In the genomic region with DNA sequence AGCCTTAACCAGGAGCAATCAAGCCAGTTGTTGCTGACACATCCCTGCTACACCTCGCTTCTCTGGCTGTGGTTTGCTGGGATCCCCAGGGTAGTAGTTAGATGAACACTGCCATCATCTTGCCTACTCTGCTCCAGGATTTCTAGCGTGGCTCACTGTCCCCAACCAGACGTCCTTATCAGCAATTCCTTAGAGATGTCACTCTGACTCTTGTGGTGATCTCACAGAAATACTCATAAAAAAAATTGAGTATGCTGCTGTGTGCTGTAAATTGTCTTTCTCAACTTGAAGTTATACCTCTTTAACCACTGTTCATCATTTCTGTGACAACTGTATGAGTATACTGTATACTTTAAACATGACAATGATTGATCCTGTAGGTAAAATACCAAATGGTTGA, we compare ENCODE assay signal across 17 cellular contexts.
"Had no signal": no experiment of that assay in that cellular context is flagged by ENCODE, and none has a peak within 500 bp of the region (broad histone marks: within the 10 kb centered on the region; RNA-seq: fewer than 3 reads in every experiment).

No MANE protein-coding gene starts in this region.

- H3K36me3 ChIP-seq: neural progenitor cell, SJSA1 had no signal

- DNase-seq: activated CD4-positive, alpha-beta T cell treated with anti-CD3 and anti-CD28 coated beads, Interleukin-2, amount 10 ng/mL, durations not matched to agents 24 days and 14 days; activated gamma-delta T cell; activated naive CD8-positive, alpha-beta T cell treated with anti-CD3 and anti-CD28 coated beads, Interleukin-2, amount 50 U/mL, for 24 hours; caudate nucleus; cortex of kidney; effector CD8-positive, alpha-beta T cell; islet precursor cell; stimulated activated naive B cell treated with anti-CD40 and anti-IgM and Interleukin-4, amounts not matched to agents 10 μg/mL and 1 μg/mL and 100 μg/mL, for 72 hours; SW 1271; T1000; testis had no signal

- H3K4me3 ChIP-seq: neural progenitor cell, SJSA1, skin epidermis, testis had no signal

- H3K4me3 Mint-ChIP-seq: activated CD4-positive, alpha-beta T cell treated with anti-CD3 and anti-CD28 coated beads, Interleukin-2, amount 10 ng/mL, durations not matched to agents 24 days and 14 days; activated naive CD8-positive, alpha-beta T cell treated with anti-CD3 and anti-CD28 coated beads, Interleukin-2, amount 50 U/mL, for 24 hours; memory B cell; neural progenitor cell; stimulated activated naive B cell treated with anti-CD40 and anti-IgM and Interleukin-4, amounts not matched to agents 10 μg/mL and 1 μg/mL and 100 μg/mL, for 72 hours had no signal

- H3K27me3 Mint-ChIP-seq: activated CD4-positive, alpha-beta T cell treated with anti-CD3 and anti-CD28 coated beads, Interleukin-2, amount 10 ng/mL, durations not matched to agents 24 days and 14 days; activated naive CD8-positive, alpha-beta T cell treated with anti-CD3 and anti-CD28 coated beads, Interleukin-2, amount 50 U/mL, for 24 hours had no signal

- H3K9ac ChIP-seq: neural progenitor cell, parathyroid adenoma had no signal

- H3K4me2 ChIP-seq: neural progenitor cell had no signal

- H3K4me1 ChIP-seq: SJSA1, testis had no signal

- H3K36me3 Mint-ChIP-seq: memory B cell; neural progenitor cell; stimulated activated naive B cell treated with anti-CD40 and anti-IgM and Interleukin-4, amounts not matched to agents 10 μg/mL and 1 μg/mL and 100 μg/mL, for 72 hours had no signal

- H2AFZ ChIP-seq: neural progenitor cell, parathyroid adenoma had no signal

- H3K27ac ChIP-seq: neural progenitor cell, parathyroid adenoma, SJSA1, testis had no signal

- H3K27ac Mint-ChIP-seq: activated CD4-positive, alpha-beta T cell treated with anti-CD3 and anti-CD28 coated beads, Interleukin-2, amount 10 ng/mL, durations not matched to agents 24 days and 14 days; activated naive CD8-positive, alpha-beta T cell treated with anti-CD3 and anti-CD28 coated beads, Interleukin-2, amount 50 U/mL, for 24 hours; memory B cell; neural progenitor cell; stimulated activated naive B cell treated with anti-CD40 and anti-IgM and Interleukin-4, amounts not matched to agents 10 μg/mL and 1 μg/mL and 100 μg/mL, for 72 hours had no signal

- H3K4me1 Mint-ChIP-seq: memory B cell; stimulated activated naive B cell treated with anti-CD40 and anti-IgM and Interleukin-4, amounts not matched to agents 10 μg/mL and 1 μg/mL and 100 μg/mL, for 72 hours had no signal

- ATAC-seq: activated naive CD8-positive, alpha-beta T cell treated with anti-CD3 and anti-CD28 coated beads, Interleukin-2, amount 50 U/mL, for 24 hours; left lobe of liver; stimulated activated naive B cell treated with anti-CD40 and anti-IgM and Interleukin-4, amounts not matched to agents 10 μg/mL and 1 μg/mL and 100 μg/mL, for 72 hours had no signal

- H3K9me3 Mint-ChIP-seq: activated CD4-positive, alpha-beta T cell treated with anti-CD3 and anti-CD28 coated beads, Interleukin-2, amount 10 ng/mL, durations not matched to agents 24 days and 14 days; activated naive CD8-positive, alpha-beta T cell treated with anti-CD3 and anti-CD28 coated beads, Interleukin-2, amount 50 U/mL, for 24 hours; memory B cell; neural progenitor cell; stimulated activated naive B cell treated with anti-CD40 and anti-IgM and Interleukin-4, amounts not matched to agents 10 μg/mL and 1 μg/mL and 100 μg/mL, for 72 hours had no signal

- H3K9me3 ChIP-seq: SJSA1, testis had no signal

- H3K27me3 ChIP-seq: neural progenitor cell, testis had no signal
